17 cellular contexts compared by ENCODE assay signal in genomic region chr7:96426685-96427084, GRCh38.
DNase-seq lines count a peak whose midpoint lies in the region; ATAC-seq and TF ChIP-seq lines count a peak whose summit lies in the region.
"Had no signal": no experiment of that assay in that cellular context is flagged by ENCODE, and none has a peak within 500 bp of the region (broad histone marks: within the 10 kb centered on the region; RNA-seq: fewer than 3 reads in every experiment).

No MANE protein-coding gene starts in this region.

- H3K36me3 ChIP-seq in neural progenitor cell, result no peaks in the 10 kb centered on the region
- H3K36me3 ChIP-seq in ovary, result no peaks in the 10 kb centered on the region

- ATAC-seq in GM21825 (IDR thresholded peaks at IDR 0.05; ENCODE audit: unreplicated experiment), result no peak
- ATAC-seq: A549 had no signal

- peaks cover 6% of the 10 kb centered on the region for H3K27me3 Mint-ChIP-seq in T-helper 1 cell treated with Interleukin-12 subunit alpha and Interleukin-12 subunit beta and Interleukin-4 antibody, amounts not matched to agents 30 μg/mL and 1 μg/mL, for 36 hours (ENCODE audit: low read depth)
- H3K27me3 Mint-ChIP-seq in neural progenitor cell (ENCODE audit: insufficient read depth, low read depth), result peaks cover 2% of the 10 kb centered on the region

- intact Hi-C loops in ovary (cut with DNase I), result no loop called here

- TF ChIP-seq CTCF in neural progenitor cell (IDR thresholded peaks at IDR 0.05), result no peak
- no peak for TF ChIP-seq CTCF in ovary (IDR thresholded peaks at IDR 0.05)

- H3K4me1 Mint-ChIP-seq in T-helper 1 cell treated with Interleukin-12 subunit alpha and Interleukin-12 subunit beta and Interleukin-4 antibody, amounts not matched to agents 30 μg/mL and 1 μg/mL, for 36 hours (ENCODE audit: low read depth), result peaks cover 19% of the 10 kb centered on the region
- peaks cover 30% of the 10 kb centered on the region for H3K4me1 Mint-ChIP-seq in neural progenitor cell

- peaks cover 25% of the 10 kb centered on the region for H3K4me1 ChIP-seq in neural progenitor cell
- no peaks in the 10 kb centered on the region for H3K4me1 ChIP-seq in ovary (ENCODE audit: insufficient read depth)
- H3K4me1 ChIP-seq: A549, Caco-2 had no signal

- H3K79me2 ChIP-seq in neural progenitor cell (ENCODE audit: low read depth), result no peaks in the 10 kb centered on the region

- H3K4me2 ChIP-seq in neural progenitor cell, result no peak overlapping the region
- H3K4me2 ChIP-seq: A549 had no signal

- 91 to 95% (median 91%) methylated on average over 2 of the region's 2 CpGs for WGBS in ovary, 3 donors

- no peak overlapping the region for H3K4me3 ChIP-seq in neural progenitor cell
- no peak overlapping the region for H3K4me3 ChIP-seq in ovary
- H3K4me3 ChIP-seq: A549 had no signal

- H3K9ac ChIP-seq in neural progenitor cell, result no peak overlapping the region

- no peaks in the 10 kb centered on the region for H4K20me1 ChIP-seq in neural progenitor cell (ENCODE audit: low read depth)

- no peak overlapping the region for H3K4me3 Mint-ChIP-seq in T-helper 1 cell treated with Interleukin-12 subunit alpha and Interleukin-12 subunit beta and Interleukin-4 antibody, amounts not matched to agents 30 μg/mL and 1 μg/mL, for 36 hours
- no peak overlapping the region for H3K4me3 Mint-ChIP-seq in neural progenitor cell
- H3K4me3 Mint-ChIP-seq: CD4-positive, alpha-beta T cell; H9 had no signal

- DNase-seq in T-helper 1 cell, result no peak
- DNase-seq in astrocyte of the hippocampus (ENCODE audit: low read depth, low spot score), result peak; percentile 3
- no peak for DNase-seq in neural progenitor cell (ENCODE audit: low spot score)
- no peak for DNase-seq in ovary
- DNase-seq in DMS53 treated with DMSO at 0.1 percent for 48 hours (lab: John Stamatoyannopoulos, UW; ENCODE audit: unreplicated experiment), result no peak
- DNase-seq: AML-193; Caco-2; CD4-positive, alpha-beta T cell; DMS79; GDM1; GOT3; H9 had no signal

- no peaks in the 10 kb centered on the region for H3K27me3 ChIP-seq in neural progenitor cell
- H3K27me3 ChIP-seq in ovary, result no peaks in the 10 kb centered on the region

- peaks cover 10% of the 10 kb centered on the region for H3F3A ChIP-seq in neural progenitor cell (ENCODE audit: low read depth)

- H3K27ac ChIP-seq in neural progenitor cell, result no peak overlapping the region
- no peak overlapping the region for H3K27ac ChIP-seq in ovary
- H3K27ac ChIP-seq: 22Rv1, A549, C4-2B had no signal

- H2AFZ ChIP-seq in neural progenitor cell (replicated peaks), result peak overlapping the region; percentile 78

- H3K9me3 Mint-ChIP-seq in T-helper 1 cell treated with Interleukin-12 subunit alpha and Interleukin-12 subunit beta and Interleukin-4 antibody, amounts not matched to agents 30 μg/mL and 1 μg/mL, for 36 hours, result no peaks in the 10 kb centered on the region
- no peaks in the 10 kb centered on the region for H3K9me3 Mint-ChIP-seq in neural progenitor cell
- H3K9me3 Mint-ChIP-seq: CD4-positive, alpha-beta T cell; H9 had no signal

- TF ChIP-seq POLR2A in ovary (IDR thresholded peaks at IDR 0.05), result no peak

- H3K9me3 ChIP-seq in neural progenitor cell (ENCODE audit: low read depth) (no peaks in the 10 kb centered on the region), ovary (no peaks in the 10 kb centered on the region)
- H3K9me3 ChIP-seq: A549, Caco-2 had no signal

- H3K27ac Mint-ChIP-seq in T-helper 1 cell treated with Interleukin-12 subunit alpha and Interleukin-12 subunit beta and Interleukin-4 antibody, amounts not matched to agents 30 μg/mL and 1 μg/mL, for 36 hours, result peak overlapping the region; percentile 21
- no peak overlapping the region for H3K27ac Mint-ChIP-seq in neural progenitor cell
- H3K27ac Mint-ChIP-seq: CD4-positive, alpha-beta T cell; H9 had no signal

- no peak for TF ChIP-seq EP300 in ovary (IDR thresholded peaks at IDR 0.05)

- no peaks in the 10 kb centered on the region for H3K36me3 Mint-ChIP-seq in T-helper 1 cell treated with Interleukin-12 subunit alpha and Interleukin-12 subunit beta and Interleukin-4 antibody, amounts not matched to agents 30 μg/mL and 1 μg/mL, for 36 hours (ENCODE audit: low read depth)
- H3K36me3 Mint-ChIP-seq in neural progenitor cell, result no peaks in the 10 kb centered on the region
